ENCODE assay signal across 1 cellular context in genomic region chr10:12448729-12449391, GRCh38.
TF ChIP-seq lines count a peak whose summit lies in the region.

No MANE protein-coding gene starts in this region.

TF ChIP-seq in A549, 52 proteins besides CTCF, POLR2A, EP300 and RAD21 (continued from another document):
- TF ChIP-seq E2F6 (IDR thresholded peaks at IDR 0.05; ENCODE audit: borderline replicate concordance, low read depth): no peak
- TF ChIP-seq PHF8 (IDR thresholded peaks at IDR 0.05; ENCODE audit: borderline replicate concordance, low read depth): no peak
- no peak for TF ChIP-seq TP53 (CRISPR knock-in tag; IDR thresholded peaks at IDR 0.05)
- TF ChIP-seq FOSB (CRISPR knock-in tag; IDR thresholded peaks at IDR 0.05): no peak
- TF ChIP-seq, protein P1, sequence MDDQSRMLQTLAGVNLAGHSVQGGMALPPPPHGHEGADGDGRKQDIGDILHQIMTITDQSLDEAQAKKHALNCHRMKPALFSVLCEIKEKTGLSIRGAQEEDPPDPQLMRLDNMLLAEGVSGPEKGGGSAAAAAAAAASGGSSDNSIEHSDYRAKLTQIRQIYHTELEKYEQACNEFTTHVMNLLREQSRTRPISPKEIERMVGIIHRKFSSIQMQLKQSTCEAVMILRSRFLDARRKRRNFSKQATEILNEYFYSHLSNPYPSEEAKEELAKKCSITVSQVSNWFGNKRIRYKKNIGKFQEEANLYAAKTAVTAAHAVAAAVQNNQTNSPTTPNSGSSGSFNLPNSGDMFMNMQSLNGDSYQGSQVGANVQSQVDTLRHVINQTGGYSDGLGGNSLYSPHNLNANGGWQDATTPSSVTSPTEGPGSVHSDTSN (IDR thresholded peaks at IDR 0.05): no peak
- TF ChIP-seq CEBPB (IDR thresholded peaks at IDR 0.05): peak in 1 of 2 experiments; percentile 19; a peak in 1 of 4 replicates
- TF ChIP-seq HES2 (IDR thresholded peaks at IDR 0.05): no peak
- TF ChIP-seq, protein P2, sequence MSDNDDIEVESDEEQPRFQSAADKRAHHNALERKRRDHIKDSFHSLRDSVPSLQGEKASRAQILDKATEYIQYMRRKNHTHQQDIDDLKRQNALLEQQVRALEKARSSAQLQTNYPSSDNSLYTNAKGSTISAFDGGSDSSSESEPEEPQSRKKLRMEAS (IDR thresholded peaks at IDR 0.05): peak; percentile 57; the same call in 1 of the 2 replicates
- TF ChIP-seq TFCP2L1 (CRISPR knock-in tag; IDR thresholded peaks at IDR 0.05): no peak
- no peak for TF ChIP-seq CHD2 (IDR thresholded peaks at IDR 0.05; ENCODE audit: low read length, partially characterized antibody)
- TF ChIP-seq JUN (IDR thresholded peaks at IDR 0.05): peak; percentile 51 to 69; a peak in 2 of 5 replicates
- TF ChIP-seq JUNB (IDR thresholded peaks at IDR 0.05): peak; percentile 70
- TF ChIP-seq ELK1 (IDR thresholded peaks at IDR 0.05; ENCODE audit: low read depth, low read length): no peak
- no peak for TF ChIP-seq SREBF2 (IDR thresholded peaks at IDR 0.05)
- no peak for TF ChIP-seq SMC3 (IDR thresholded peaks at IDR 0.05)
- no peak for TF ChIP-seq CHD4 (IDR thresholded peaks at IDR 0.05; ENCODE audit: borderline replicate concordance)
- TF ChIP-seq, protein P3, sequence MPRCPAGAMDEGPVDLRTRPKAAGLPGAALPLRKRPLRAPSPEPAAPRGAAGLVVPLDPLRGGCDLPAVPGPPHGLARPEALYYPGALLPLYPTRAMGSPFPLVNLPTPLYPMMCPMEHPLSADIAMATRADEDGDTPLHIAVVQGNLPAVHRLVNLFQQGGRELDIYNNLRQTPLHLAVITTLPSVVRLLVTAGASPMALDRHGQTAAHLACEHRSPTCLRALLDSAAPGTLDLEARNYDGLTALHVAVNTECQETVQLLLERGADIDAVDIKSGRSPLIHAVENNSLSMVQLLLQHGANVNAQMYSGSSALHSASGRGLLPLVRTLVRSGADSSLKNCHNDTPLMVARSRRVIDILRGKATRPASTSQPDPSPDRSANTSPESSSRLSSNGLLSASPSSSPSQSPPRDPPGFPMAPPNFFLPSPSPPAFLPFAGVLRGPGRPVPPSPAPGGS (IDR thresholded peaks at IDR 0.05): no peak
- TF ChIP-seq HOXA7 (CRISPR knock-in tag; IDR thresholded peaks at IDR 0.05): no peak
- TF ChIP-seq, protein P4, sequence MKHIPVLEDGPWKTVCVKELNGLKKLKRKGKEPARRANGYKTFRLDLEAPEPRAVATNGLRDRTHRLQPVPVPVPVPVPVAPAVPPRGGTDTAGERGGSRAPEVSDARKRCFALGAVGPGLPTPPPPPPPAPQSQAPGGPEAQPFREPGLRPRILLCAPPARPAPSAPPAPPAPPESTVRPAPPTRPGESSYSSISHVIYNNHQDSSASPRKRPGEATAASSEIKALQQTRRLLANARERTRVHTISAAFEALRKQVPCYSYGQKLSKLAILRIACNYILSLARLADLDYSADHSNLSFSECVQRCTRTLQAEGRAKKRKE (CRISPR knock-in tag; IDR thresholded peaks at IDR 0.05; ENCODE audit: low read depth): no peak
TF ChIP-seq in A549: peak in this region for 8.
